8 cellular contexts compared by ENCODE assay signal in genomic region chr1:6578624-6579373, GRCh38. TPM values are rescaled to one million over a fixed set of nuclear protein-coding genes. Genes with fewer than 3 reads are reported as not detected.
DNase-seq lines count a peak whose midpoint lies in the region; ATAC-seq, FAIRE-seq and TF ChIP-seq lines count a peak whose summit lies in the region.

No MANE protein-coding gene starts in this region.

- no peak for DNase-seq in activated CD8-positive, alpha-beta memory T cell treated with anti-CD3 and anti-CD28 coated beads, Interleukin-2, amount 10 ng/mL, durations not matched to agents 7 days and 5 days
- DNase-seq in activated CD8-positive, alpha-beta memory T cell treated with anti-CD3 and anti-CD28 coated beads for 24 hours, result no peak
- no peak for DNase-seq in astrocyte (ENCODE audit: low read depth)
- no peak for DNase-seq in lung (ENCODE audit: low spot score)
- no peak for DNase-seq in thoracic aorta (ENCODE audit: low spot score)
- DNase-seq in NCI-H2227 treated with DMSO at 0.1 percent for 48 hours (lab: John Stamatoyannopoulos, UW), result no peak

- no peaks in the 10 kb centered on the region for H3K36me3 Mint-ChIP-seq in activated CD8-positive, alpha-beta memory T cell treated with anti-CD3 and anti-CD28 coated beads, Interleukin-2, amount 10 ng/mL, durations not matched to agents 7 days and 5 days
- no peaks in the 10 kb centered on the region for H3K36me3 Mint-ChIP-seq in astrocyte (ENCODE audit: low read depth, unreplicated experiment)

- H3K27me3 Mint-ChIP-seq in activated CD8-positive, alpha-beta memory T cell treated with anti-CD3 and anti-CD28 coated beads, Interleukin-2, amount 10 ng/mL, durations not matched to agents 7 days and 5 days, result no peaks in the 10 kb centered on the region
- no peaks in the 10 kb centered on the region for H3K27me3 Mint-ChIP-seq in astrocyte (ENCODE audit: low read depth, unreplicated experiment)

- H3K4me1 Mint-ChIP-seq in activated CD8-positive, alpha-beta memory T cell treated with anti-CD3 and anti-CD28 coated beads, Interleukin-2, amount 10 ng/mL, durations not matched to agents 7 days and 5 days, result peaks cover 30% of the 10 kb centered on the region
- peaks cover 27% of the 10 kb centered on the region for H3K4me1 Mint-ChIP-seq in astrocyte (ENCODE audit: low read depth, unreplicated experiment)

- peaks cover 23% of the 10 kb centered on the region for H4K20me1 ChIP-seq in astrocyte (ENCODE audit: insufficient read depth, low read length)

- H3K4me2 ChIP-seq in astrocyte (ENCODE audit: low read length), result peak overlapping the region; percentile 90

- peak overlapping the region; percentile 94 for H3K4me3 Mint-ChIP-seq in activated CD8-positive, alpha-beta memory T cell treated with anti-CD3 and anti-CD28 coated beads, Interleukin-2, amount 10 ng/mL, durations not matched to agents 7 days and 5 days
- H3K4me3 Mint-ChIP-seq in astrocyte (ENCODE audit: unreplicated experiment), result peak overlapping the region; percentile 96

- no peak for TF ChIP-seq CTCF in astrocyte (IDR thresholded peaks at IDR 0.05; ENCODE audit: insufficient read depth, low read depth, low read length)
- TF ChIP-seq CTCF in lung (IDR thresholded peaks at IDR 0.05; ENCODE audit: control extremely low read depth, extremely low read depth), result no peak
- no peak for TF ChIP-seq CTCF in thoracic aorta (IDR thresholded peaks at IDR 0.05)

- ATAC-seq in activated CD8-positive, alpha-beta memory T cell treated with anti-CD3 and anti-CD28 coated beads, Interleukin-2, amount 10 ng/mL, durations not matched to agents 7 days and 5 days, result no peak
- ATAC-seq in lung (ENCODE audit: insufficient read depth, low FRiP score) (no peak), thoracic aorta (ENCODE audit: insufficient number of reproducible peaks, low FRiP score, low read depth) (no peak), HG03135 (IDR thresholded peaks at IDR 0.05; ENCODE audit: unreplicated experiment) (no peak), HG03571 (IDR thresholded peaks at IDR 0.05; ENCODE audit: unreplicated experiment) (no peak)

- H3K4me1 ChIP-seq in astrocyte (ENCODE audit: insufficient read depth, low read length) (peaks cover 12% of the 10 kb centered on the region), lung (ENCODE audit: control insufficient read depth in 2 of 2, insufficient read depth in 2 of 2, low read length in 2 of 2) (peaks cover 0 to 8% of the 10 kb centered on the region in 2 donors), thoracic aorta (ENCODE audit: control insufficient read depth in 1 of 2, low read depth in 2 of 2) (peaks cover 16 to 27% of the 10 kb centered on the region in 2 donors)

- WGBS in lung, 2 donors, result 83 to 91% methylated on average over 14 of the region's 14 CpGs

- H3K9me3 Mint-ChIP-seq in activated CD8-positive, alpha-beta memory T cell treated with anti-CD3 and anti-CD28 coated beads, Interleukin-2, amount 10 ng/mL, durations not matched to agents 7 days and 5 days (ENCODE audit: low read depth), result no peaks in the 10 kb centered on the region
- H3K9me3 Mint-ChIP-seq in astrocyte (ENCODE audit: unreplicated experiment), result no peaks in the 10 kb centered on the region

- no peaks in the 10 kb centered on the region for H3K27me3 ChIP-seq in astrocyte (ENCODE audit: insufficient read depth, low read length)
- no peaks in the 10 kb centered on the region for H3K27me3 ChIP-seq in lung (ENCODE audit: control insufficient read depth, insufficient read depth)
- no peaks in the 10 kb centered on the region for H3K27me3 ChIP-seq in thoracic aorta (replicated peaks; ENCODE audit: insufficient read depth)

- H3K27ac ChIP-seq in astrocyte (ENCODE audit: low read depth, low read length) (no peak overlapping the region), lung (ENCODE audit: low read depth in 1 of 2, low read length in 1 of 2) (peak overlapping the region; percentile 84 to 96), thoracic aorta (peak overlapping the region; percentile 90 to 93)

- no peak for FAIRE-seq in astrocyte (lab: Jason Lieb, UNC)

- no peaks in the 10 kb centered on the region for H3K9me3 ChIP-seq in astrocyte (ENCODE audit: insufficient read depth, low read depth, low read length)
- H3K9me3 ChIP-seq in lung (ENCODE audit: control insufficient read depth in 2 of 2, insufficient read depth in 1 of 2, low read length in 1 of 2), result no peaks in the 10 kb centered on the region
- H3K9me3 ChIP-seq in thoracic aorta, result no peaks in the 10 kb centered on the region

- H3K4me3 ChIP-seq in astrocyte (ENCODE audit: insufficient read depth, low read depth, low read length) (peak overlapping the region; percentile 65), lung (no peak overlapping the region), thoracic aorta (peak overlapping the region; percentile 93)

- no peaks in the 10 kb centered on the region for H3K36me3 ChIP-seq in astrocyte (ENCODE audit: insufficient read depth, low read length)
- H3K36me3 ChIP-seq in lung (ENCODE audit: control insufficient read depth in 2 of 2, insufficient read depth in 2 of 2, low read length in 2 of 2), result no peaks in the 10 kb centered on the region
- no peaks in the 10 kb centered on the region for H3K36me3 ChIP-seq in thoracic aorta

- CTCF ChIA-PET in activated CD8-positive, alpha-beta memory T cell treated with anti-CD3 and anti-CD28 coated beads, Interleukin-2, amount 10 ng/mL, durations not matched to agents 7 days and 5 days (lab: Charles Lee), result interaction anchor here (1.3 to 1.5 kb wide), 2 partner anchors 23 to 68 kb away, joined by 4 to 6 read pairs; no protein-coding TSS in a partner anchor

- peak overlapping the region; percentile 83 for H3K9ac ChIP-seq in astrocyte (ENCODE audit: low read length)

- H3K27ac Mint-ChIP-seq in activated CD8-positive, alpha-beta memory T cell treated with anti-CD3 and anti-CD28 coated beads, Interleukin-2, amount 10 ng/mL, durations not matched to agents 7 days and 5 days, result peak overlapping the region; percentile 94
- peak overlapping the region; percentile 72 for H3K27ac Mint-ChIP-seq in astrocyte (ENCODE audit: unreplicated experiment)

- peak overlapping the region; percentile 70 for H2AFZ ChIP-seq in astrocyte (ENCODE audit: low read depth, low read length)

- peaks cover 26% of the 10 kb centered on the region for H3K79me2 ChIP-seq in astrocyte (ENCODE audit: insufficient read depth, low read length)

RNA-seq across cellular contexts. Expression of gene ZBTB48, which starts 1.0 kb away (rescaled TPM):
- 10 to 100 TPM; 30.7 to 37.4 TPM for total RNA-seq in activated CD8-positive, alpha-beta memory T cell treated with anti-CD3 and anti-CD28 coated beads, Interleukin-2, amount 10 ng/mL, durations not matched to agents 7 days and 5 days
- total RNA-seq in astrocyte, result 20.0 and 26.5 TPM in 2 replicates
- 10 to 100 TPM; 21.6 to 41.3 TPM for total RNA-seq in lung
- polyA plus RNA-seq in lung, result 10 to 100 TPM; 33.0 to 35.5 TPM
- total RNA-seq in thoracic aorta, result 10 to 100 TPM; 20.7 to 28.9 TPM

RNA-seq across cellular contexts. Expression of gene TAS1R1, which starts 23.7 kb away (rescaled TPM):
- total RNA-seq in activated CD8-positive, alpha-beta memory T cell treated with anti-CD3 and anti-CD28 coated beads, Interleukin-2, amount 10 ng/mL, durations not matched to agents 7 days and 5 days, result not detected
- not detected in 2 replicates for total RNA-seq in astrocyte
- total RNA-seq in lung, result under 1 TPM; 0.21 to 0.51 TPM
- under 1 TPM; 0.02 to 0.08 TPM for polyA plus RNA-seq in lung
- under 1 TPM in 1 of 2 donors, not detected in 1; 0.81 TPM for total RNA-seq in thoracic aorta

RNA-seq across cellular contexts. Expression of gene KLHL21, which starts 23.9 kb away (rescaled TPM):
- 10 to 100 TPM; 23.9 to 28.2 TPM for total RNA-seq in activated CD8-positive, alpha-beta memory T cell treated with anti-CD3 and anti-CD28 coated beads, Interleukin-2, amount 10 ng/mL, durations not matched to agents 7 days and 5 days
- total RNA-seq in astrocyte (39.7 and 42.3 TPM in 2 replicates), lung (10 to 100 TPM; 16.0 to 31.3 TPM), thoracic aorta (100 to 1,000 TPM; 142 to 156 TPM)
- polyA plus RNA-seq in lung, result 10 to 100 TPM in 1 of 2 donors, 1 to 10 TPM in 1; 9.2 to 23.3 TPM

RNA-seq across cellular contexts. Expression of gene NOL9, which starts 24.5 kb away (rescaled TPM):
- total RNA-seq in activated CD8-positive, alpha-beta memory T cell treated with anti-CD3 and anti-CD28 coated beads, Interleukin-2, amount 10 ng/mL, durations not matched to agents 7 days and 5 days, result 10 to 100 TPM; 32.5 to 39.1 TPM
- total RNA-seq in astrocyte (24.0 and 26.8 TPM in 2 replicates), lung (10 to 100 TPM; 26.4 to 29.4 TPM), thoracic aorta (10 to 100 TPM; 15.3 to 38.9 TPM)
- polyA plus RNA-seq in lung, result 1 to 10 TPM; 3.4 to 6.9 TPM

RNA-seq across cellular contexts. Expression of gene PHF13, which starts 34.7 kb away (rescaled TPM):
- 10 to 100 TPM; 10.7 to 15.9 TPM for total RNA-seq in activated CD8-positive, alpha-beta memory T cell treated with anti-CD3 and anti-CD28 coated beads, Interleukin-2, amount 10 ng/mL, durations not matched to agents 7 days and 5 days
- total RNA-seq in astrocyte (23.7 and 24.7 TPM in 2 replicates), lung (10 to 100 TPM in 1 of 2 donors, 1 to 10 TPM in 1; 8.9 to 20.6 TPM), thoracic aorta (10 to 100 TPM; 14.6 to 17.7 TPM)
- 1 to 10 TPM; 5.4 to 5.6 TPM for polyA plus RNA-seq in lung
